ENCODE assay signal across 8 cellular contexts in the genomic region with DNA sequence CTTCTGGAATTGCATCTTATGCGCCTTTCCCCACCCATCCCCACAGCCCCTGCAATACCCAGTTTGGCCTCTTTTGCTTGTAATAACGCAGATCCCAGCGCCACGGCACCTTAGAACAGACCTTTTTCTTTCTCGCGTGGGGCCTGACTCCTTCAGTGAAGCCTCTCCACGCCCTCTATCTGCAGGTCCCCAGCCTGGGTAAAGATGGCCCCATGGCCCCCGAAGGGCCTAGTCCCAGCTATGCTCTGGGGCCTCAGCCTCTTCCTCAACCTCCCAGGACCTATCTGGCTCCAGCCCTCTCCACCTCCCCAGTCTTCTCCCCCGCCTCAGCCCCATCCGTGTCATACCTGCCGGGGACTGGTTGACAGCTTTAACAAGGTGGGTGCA. TPM values are rescaled to one million over a fixed set of nuclear protein-coding genes. Genes with fewer than 3 reads are reported as not detected.
A peak's percentile ranks its signal among the peaks of the same experiment; 100 is the strongest.
DNase-seq lines count a peak whose midpoint lies in the region; ATAC-seq and TF ChIP-seq lines count a peak whose summit lies in the region.

No MANE protein-coding gene starts in this region.

- DNase-seq in COLO668 (lab: John Stamatoyannopoulos, UW; ENCODE audit: unreplicated experiment) (peak; percentile 11), brain microvascular endothelial cell (peak; percentile 35), vagina (ENCODE audit: extremely low spot score in 2 of 2) (no peak), NCI-H1436 (lab: John Stamatoyannopoulos, UW) (no peak)

- peaks cover 7% of the 10 kb centered on the region for H4K20me1 ChIP-seq in Loucy (ENCODE audit: insufficient read depth, low read length, poor library complexity, severe bottlenecking)

- peak overlapping the region; percentile 99 for H3K27ac ChIP-seq in brain microvascular endothelial cell
- no peak overlapping the region for H3K27ac ChIP-seq in mesodermal cell (ENCODE audit: low read depth, low read length, severe bottlenecking)
- peak overlapping the region; percentile 93 for H3K27ac ChIP-seq in vagina

- WGBS in mesodermal cell (ENCODE audit: insufficient coverage in 2 of 2), 2 experiments = 52% methylated on average over 11 of the region's 11 CpGs

- no peak for TF ChIP-seq POLR2A in vagina (IDR thresholded peaks at IDR 0.05)

- intact Hi-C loops in vagina (cut with DNase I) = loop anchor here (5.0 to 10.0 kb wide), 3 partner anchors 92 to 129 kb away; a partner anchor contains a TSS

- H3K4me1 ChIP-seq in Loucy (ENCODE audit: insufficient read depth, low read length, poor library complexity, severe bottlenecking) = peaks cover 23% of the 10 kb centered on the region
- no peaks in the 10 kb centered on the region for H3K4me1 ChIP-seq in mesodermal cell (ENCODE audit: control insufficient read depth, insufficient read depth, low read length, poor library complexity, severe bottlenecking)
- H3K4me1 ChIP-seq in vagina = peaks cover 43% of the 10 kb centered on the region

- H3K27me3 ChIP-seq in Loucy (ENCODE audit: insufficient read depth, low read length, poor library complexity, severe bottlenecking) = no peaks in the 10 kb centered on the region
- H3K27me3 ChIP-seq in brain microvascular endothelial cell (replicated peaks) = no peaks in the 10 kb centered on the region
- no peaks in the 10 kb centered on the region for H3K27me3 ChIP-seq in vagina

- peak overlapping the region; percentile 83 for H3K9ac ChIP-seq in Loucy (ENCODE audit: low read depth, low read length, poor library complexity, severe bottlenecking)

- H3K4me3 ChIP-seq in Loucy (ENCODE audit: low read length, poor library complexity, severe bottlenecking) = peak overlapping the region; percentile 81
- H3K4me3 ChIP-seq in brain microvascular endothelial cell (ENCODE audit: low read depth, low read length) = peak overlapping the region; percentile 73
- H3K4me3 ChIP-seq in mesodermal cell (ENCODE audit: extremely low read depth, insufficient read depth, low read length, poor library complexity, severe bottlenecking) = peak overlapping the region; percentile 61
- peak overlapping the region; percentile 75 to 89 for H3K4me3 ChIP-seq in vagina

- H3K4me2 ChIP-seq in Loucy (ENCODE audit: low read depth, low read length, poor library complexity, severe bottlenecking) = peak overlapping the region; percentile 98

- ATAC-seq in HG03439 (IDR thresholded peaks at IDR 0.05; ENCODE audit: unreplicated experiment) (no peak), HG03139 (IDR thresholded peaks at IDR 0.05; ENCODE audit: unreplicated experiment) (no peak)

- H3K36me3 ChIP-seq in Loucy (ENCODE audit: insufficient read depth, low read length) (peaks cover 8% of the 10 kb centered on the region; the same call in 1 of the 2 replicates), brain microvascular endothelial cell (replicated peaks) (peaks cover 26% of the 10 kb centered on the region), mesodermal cell (ENCODE audit: control insufficient read depth, insufficient read depth, low read length) (peaks cover 37% of the 10 kb centered on the region), vagina (peaks cover 0 to 33% of the 10 kb centered on the region in 2 donors)

- peak overlapping the region; percentile 89 for H2AFZ ChIP-seq in Loucy (ENCODE audit: low read length)

- in situ Hi-C loops in brain microvascular endothelial cell (cut with HindIII; ENCODE audit: low pct_ligation_motif_present, low sequenced_read_pairs) = no loop called here

- H3K9me3 ChIP-seq in Loucy (ENCODE audit: insufficient read depth, low read depth, low read length) = no peaks in the 10 kb centered on the region
- no peaks in the 10 kb centered on the region for H3K9me3 ChIP-seq in mesodermal cell (ENCODE audit: control insufficient read depth, low read length)
- H3K9me3 ChIP-seq in vagina = no peaks in the 10 kb centered on the region

- TF ChIP-seq CTCF in Loucy (conservative IDR thresholded peaks at IDR 0.05; ENCODE audit: low read length) (peak; percentile 47), brain microvascular endothelial cell (IDR thresholded peaks at IDR 0.05; ENCODE audit: low read depth, low read length, missing control alignments) (peak; percentile 50), vagina (IDR thresholded peaks at IDR 0.05) (no peak)

- H3F3A ChIP-seq in Loucy (ENCODE audit: low read depth) = no peaks in the 10 kb centered on the region

- peaks cover 32% of the 10 kb centered on the region for H3K79me2 ChIP-seq in Loucy (ENCODE audit: insufficient read depth, low read length)

- no peaks in the 10 kb centered on the region for H3K9me2 ChIP-seq in Loucy (replicated peaks; ENCODE audit: low read depth, low read length)

RNA-seq across cellular contexts. Expression of a gene that starts 0.6 kb away (rescaled TPM):
- 47.8 TPM for polyA plus RNA-seq in mesodermal cell (2013, experiment 1 of 2)
- polyA plus RNA-seq in mesodermal cell (2013, experiment 2 of 2) = 38.3 TPM
- 27.0 TPM for total RNA-seq in vagina

RNA-seq across cellular contexts. Expression of a gene that starts 17.3 kb away (rescaled TPM):
- 15.4 TPM for polyA plus RNA-seq in mesodermal cell (2013, experiment 1 of 2)
- polyA plus RNA-seq in mesodermal cell (2013, experiment 2 of 2) = 13.8 TPM
- 66.3 TPM for total RNA-seq in vagina

RNA-seq across cellular contexts. Expression of a gene that starts 18.0 kb away (rescaled TPM):
- 2.1 TPM for polyA plus RNA-seq in mesodermal cell (2013, experiment 1 of 2)
- 1.5 TPM for polyA plus RNA-seq in mesodermal cell (2013, experiment 2 of 2)
- total RNA-seq in vagina = 1.7 TPM

RNA-seq across cellular contexts. Expression of a gene that starts 31.6 kb away (rescaled TPM):
- polyA plus RNA-seq in mesodermal cell (2013, experiment 1 of 2) = 3.3 TPM
- 2.8 TPM for polyA plus RNA-seq in mesodermal cell (2013, experiment 2 of 2)
- 15.2 TPM for total RNA-seq in vagina

RNA-seq across cellular contexts. Expression of a gene that starts 43.8 kb away (rescaled TPM):
- polyA plus RNA-seq in mesodermal cell (2013, experiment 1 of 2) = 40.6 TPM
- polyA plus RNA-seq in mesodermal cell (2013, experiment 2 of 2) = 38.7 TPM
- 32.7 TPM for total RNA-seq in vagina

Comparison
In these comparisons a context has a peak if more than half of its experiments do, and no peak if none do; other contexts are left out.
1. DNase-seq: peak in COLO668 (single experiment) and brain microvascular endothelial cell (single experiment); none in vagina (0 of 2) and NCI-H1436 (single experiment).
2. CTCF ChIP-seq: peak in Loucy (single experiment) and brain microvascular endothelial cell (single experiment); none in vagina (0 of 3).
3. Peak in every context shown above with its lines, with median percentiles within 50 percentile points of each other: H3K4me3 ChIP-seq.